ENCODE assay signal across 16 cellular contexts in the genomic region with DNA sequence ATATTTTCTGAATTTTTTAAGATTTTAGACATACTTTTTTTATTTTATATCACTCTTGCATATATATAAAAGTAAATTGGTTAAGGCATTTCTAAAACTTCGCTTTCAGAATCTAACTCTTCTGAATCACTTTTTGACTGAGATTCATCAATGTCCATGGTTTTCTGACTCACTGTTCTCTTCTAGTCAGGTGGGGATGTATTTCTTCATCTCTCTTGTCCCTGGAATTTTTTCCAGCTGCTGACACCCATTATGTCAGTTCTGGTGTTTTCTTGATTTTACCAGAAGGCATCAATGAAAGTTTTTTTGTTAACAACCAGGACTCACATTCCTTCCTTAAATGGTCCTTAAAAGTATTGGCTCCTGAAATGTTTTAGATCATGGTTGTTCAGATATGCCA. TPM values are rescaled to one million over a fixed set of nuclear protein-coding genes. Genes with fewer than 3 reads are reported as not detected.
DNase-seq lines count a peak whose midpoint lies in the region; ATAC-seq and TF ChIP-seq lines count a peak whose summit lies in the region.
"Had no signal": no experiment of that assay in that cellular context is flagged by ENCODE, and none has a peak within 500 bp of the region (broad histone marks: within the 10 kb centered on the region; RNA-seq: fewer than 3 reads in every experiment).

No MANE protein-coding gene starts in this region.

- H3K4me1 ChIP-seq in skeletal muscle satellite cell (ENCODE audit: control insufficient read depth, insufficient read depth, low read length): peaks cover 71% of the 10 kb centered on the region

- ATAC-seq in HG02763 (IDR thresholded peaks at IDR 0.05; ENCODE audit: unreplicated experiment): no peak
- ATAC-seq in GM21576 (IDR thresholded peaks at IDR 0.05; ENCODE audit: unreplicated experiment): no peak
- ATAC-seq: activated CD4-positive, CD25-positive, alpha-beta regulatory T cell treated with anti-CD3 and anti-CD28 coated beads, Interleukin-2, amount 50 U/mL, for 24 hours; natural killer cell treated with Interleukin-12 subunit alpha and Interleukin-12 subunit beta and Interleukin-15 and Interleukin-18, amount 100 ng/mL, for 72 hours had no signal

- H3K4me2 ChIP-seq in skeletal muscle satellite cell (ENCODE audit: low read length): no peak overlapping the region

- H3K9ac ChIP-seq in skeletal muscle satellite cell (ENCODE audit: low read depth, low read length): peak overlapping the region; percentile 41

- no peak overlapping the region for H3K27ac Mint-ChIP-seq in activated T-helper 1 cell treated with anti-CD3 and anti-CD28 coated beads, Interleukin-12 subunit alpha, Interleukin-12 subunit beta, Interleukin-2, Interleukin-4 antibody, amounts not matched to agents 30 ng/mL and 10 ng/mL and 1 ng/mL, durations not matched to agents 14 hours and 24 hours and 36 hours
- H3K27ac Mint-ChIP-seq: natural killer cell treated with Interleukin-12 subunit alpha and Interleukin-12 subunit beta and Interleukin-15 and Interleukin-18, amount 100 ng/mL, for 72 hours had no signal

- no peak overlapping the region for H3K4me3 Mint-ChIP-seq in activated T-helper 1 cell treated with anti-CD3 and anti-CD28 coated beads, Interleukin-12 subunit alpha, Interleukin-12 subunit beta, Interleukin-2, Interleukin-4 antibody, amounts not matched to agents 30 ng/mL and 10 ng/mL and 1 ng/mL, durations not matched to agents 14 hours and 24 hours and 36 hours
- H3K4me3 Mint-ChIP-seq: natural killer cell treated with Interleukin-12 subunit alpha and Interleukin-12 subunit beta and Interleukin-15 and Interleukin-18, amount 100 ng/mL, for 72 hours had no signal

- intact Hi-C loops in activated T-helper 1 cell treated with anti-CD3 and anti-CD28 coated beads, Interleukin-12 subunit alpha, Interleukin-12 subunit beta, Interleukin-2, Interleukin-4 antibody, amounts not matched to agents 30 ng/mL and 10 ng/mL and 1 ng/mL, durations not matched to agents 14 hours and 24 hours and 36 hours (cut with micrococcal nuclease): loop anchor here (2.0 kb wide), 1 partner anchor 22 kb away; no protein-coding TSS in a partner anchor

- no peak for TF ChIP-seq CTCF in fibroblast of pulmonary artery (IDR thresholded peaks at IDR 0.05; ENCODE audit: low read length, missing control alignments)

- peaks cover 45% of the 10 kb centered on the region for H3K36me3 Mint-ChIP-seq in activated T-helper 1 cell treated with anti-CD3 and anti-CD28 coated beads, Interleukin-12 subunit alpha, Interleukin-12 subunit beta, Interleukin-2, Interleukin-4 antibody, amounts not matched to agents 30 ng/mL and 10 ng/mL and 1 ng/mL, durations not matched to agents 14 hours and 24 hours and 36 hours (ENCODE audit: low read depth)
- H3K36me3 Mint-ChIP-seq: natural killer cell treated with Interleukin-12 subunit alpha and Interleukin-12 subunit beta and Interleukin-15 and Interleukin-18, amount 100 ng/mL, for 72 hours had no signal

- H3K27me3 Mint-ChIP-seq in activated T-helper 1 cell treated with anti-CD3 and anti-CD28 coated beads, Interleukin-12 subunit alpha, Interleukin-12 subunit beta, Interleukin-2, Interleukin-4 antibody, amounts not matched to agents 30 ng/mL and 10 ng/mL and 1 ng/mL, durations not matched to agents 14 hours and 24 hours and 36 hours (ENCODE audit: insufficient read depth): no peaks in the 10 kb centered on the region

- DNase-seq in GM03348 (ENCODE audit: low spot score) (peak; percentile 73), amniotic epithelial cell (ENCODE audit: low read depth) (peak; percentile 91), fibroblast of pulmonary artery (ENCODE audit: low read depth) (peak; percentile 75), activated T-cell treated with anti-CD3 and anti-CD28 coated beads for 4 hours (no peak)
- DNase-seq in activated T-helper 1 cell treated with anti-CD3 and anti-CD28 coated beads, Interleukin-12 subunit alpha, Interleukin-12 subunit beta, Interleukin-2, Interleukin-4 antibody, amounts not matched to agents 30 ng/mL and 10 ng/mL and 1 ng/mL, durations not matched to agents 14 hours and 24 hours and 36 hours (ENCODE audit: low spot score): no peak
- DNase-seq: amniotic stem cell; hippocampal formation; NCI-H1092 treated with DMSO at 0.1 percent for 48 hours; NCI-H345; stimulated activated CD4-positive, alpha-beta T cell treated with anti-CD3 and anti-CD28 coated beads, Interleukin-4, amount 100 ng/mL, for 24 hours had no signal

- no peak overlapping the region for H3K4me3 ChIP-seq in fibroblast of pulmonary artery (replicated peaks; ENCODE audit: low read depth, low read length)
- no peak overlapping the region for H3K4me3 ChIP-seq in skeletal muscle satellite cell (ENCODE audit: low read length)
- H3K4me3 ChIP-seq: right atrium auricular region had no signal

- no peaks in the 10 kb centered on the region for H3K9me3 ChIP-seq in skeletal muscle satellite cell (replicated peaks; ENCODE audit: low read length)
- H3K9me3 ChIP-seq: right atrium auricular region had no signal

- peaks cover 11% of the 10 kb centered on the region for H3K36me3 ChIP-seq in skeletal muscle satellite cell (ENCODE audit: insufficient read depth, low read length)
- H3K36me3 ChIP-seq: right atrium auricular region had no signal

- peaks cover 89% of the 10 kb centered on the region for H3K4me1 Mint-ChIP-seq in activated T-helper 1 cell treated with anti-CD3 and anti-CD28 coated beads, Interleukin-12 subunit alpha, Interleukin-12 subunit beta, Interleukin-2, Interleukin-4 antibody, amounts not matched to agents 30 ng/mL and 10 ng/mL and 1 ng/mL, durations not matched to agents 14 hours and 24 hours and 36 hours (ENCODE audit: low read depth)

- H3K9me3 Mint-ChIP-seq in activated T-helper 1 cell treated with anti-CD3 and anti-CD28 coated beads, Interleukin-12 subunit alpha, Interleukin-12 subunit beta, Interleukin-2, Interleukin-4 antibody, amounts not matched to agents 30 ng/mL and 10 ng/mL and 1 ng/mL, durations not matched to agents 14 hours and 24 hours and 36 hours: no peaks in the 10 kb centered on the region
- H3K9me3 Mint-ChIP-seq: natural killer cell treated with Interleukin-12 subunit alpha and Interleukin-12 subunit beta and Interleukin-15 and Interleukin-18, amount 100 ng/mL, for 72 hours had no signal

- no peaks in the 10 kb centered on the region for H3K27me3 ChIP-seq in skeletal muscle satellite cell (ENCODE audit: control insufficient read depth, insufficient read depth, low read length)
- H3K27me3 ChIP-seq: right atrium auricular region had no signal

RNA-seq across cellular contexts. Expression of gene MICAL2, which starts 12.8 kb away (rescaled TPM):
- total RNA-seq in skeletal muscle satellite cell (2012; rRNA removed): 25.6 and 43.9 TPM in 2 replicates
- total RNA-seq in activated T-helper 1 cell treated with anti-CD3 and anti-CD28 coated beads, Interleukin-12 subunit alpha, Interleukin-12 subunit beta, Interleukin-2, Interleukin-4 antibody, amounts not matched to agents 30 ng/mL and 10 ng/mL and 1 ng/mL, durations not matched to agents 14 hours and 24 hours and 36 hours: 595 and 619 TPM in 2 replicates

Comparison
In these comparisons a context has a peak if more than half of its experiments do, and no peak if none do; other contexts are left out.
1. DNase-seq: peak in GM03348 (single experiment), amniotic epithelial cell (single experiment) and fibroblast of pulmonary artery (single experiment); none in activated T-helper 1 cell treated with anti-CD3 and anti-CD28 coated beads, Interleukin-12 subunit alpha, Interleukin-12 subunit beta, Interleukin-2, Interleukin-4 antibody, amounts not matched to agents 30 ng/mL and 10 ng/mL and 1 ng/mL, durations not matched to agents 14 hours and 24 hours and 36 hours (single experiment) and activated T-cell treated with anti-CD3 and anti-CD28 coated beads for 4 hours (single experiment).